Comparison of ENCODE assay signal across 1 cellular context in genomic region chr3:195209083-195209835, GRCh38.
TF ChIP-seq lines count a peak whose summit lies in the region.

No MANE protein-coding gene starts in this region.

TF ChIP-seq in liver, 16 proteins besides CTCF, POLR2A, EP300 and RAD21 (continued from another document):
- no peak for TF ChIP-seq YY1 (IDR thresholded peaks at IDR 0.05)
- no peak for TF ChIP-seq HNF4A (conservative IDR thresholded peaks at IDR 0.05)
- TF ChIP-seq REST (IDR thresholded peaks at IDR 0.05): no peak
- TF ChIP-seq ATF3 (IDR thresholded peaks at IDR 0.05): no peak
- no peak for TF ChIP-seq NR2F2 (IDR thresholded peaks at IDR 0.05)
